9 cellular contexts compared by ENCODE assay signal in genomic region chr7:139230078-139230477, GRCh38. TPM values are rescaled to one million over a fixed set of nuclear protein-coding genes. Genes with fewer than 3 reads are reported as not detected.
DNase-seq lines count a peak whose midpoint lies in the region; ATAC-seq and TF ChIP-seq lines count a peak whose summit lies in the region.
"Had no signal": no experiment of that assay in that cellular context is flagged by ENCODE, and none has a peak within 500 bp of the region (broad histone marks: within the 10 kb centered on the region; RNA-seq: fewer than 3 reads in every experiment).

No MANE protein-coding gene starts in this region.

- peak overlapping the region; percentile 92 to 100 (median 100) for H3K4me3 Mint-ChIP-seq in naive B cell

- H3K27me3 ChIP-seq in breast epithelium = no peaks in the 10 kb centered on the region

- TF ChIP-seq POLR2A in breast epithelium (IDR thresholded peaks at IDR 0.05) = no peak

- H3K4me3 ChIP-seq in AG04449 (ENCODE audit: low read depth, low read length) = peak overlapping the region; percentile 97; the same call in 1 of the 2 replicates
- H3K4me3 ChIP-seq in breast epithelium = peak overlapping the region in 2 of 3 donors; percentile 96 to 100

- peaks cover 0 to 6% (median 0%) of the 10 kb centered on the region in 3 donors for H3K27me3 Mint-ChIP-seq in naive B cell

- intact Hi-C loops in breast epithelium (cut with DNase I; ENCODE audit: low total_unique reads) = no loop called here

- H3K9me3 Mint-ChIP-seq in naive B cell = no peaks in the 10 kb centered on the region

- H3K36me3 ChIP-seq in breast epithelium = no peaks in the 10 kb centered on the region

- peaks cover 0 to 9% of the 10 kb centered on the region in 2 donors for H3K36me3 Mint-ChIP-seq in naive B cell

- DNase-seq in AG04449 (ENCODE audit: low read depth, low spot score) (no peak), HuH-7.5 (ENCODE audit: low spot score) (peak; percentile 30), breast epithelium (ENCODE audit: low spot score in 2 of 2) (no peak), naive B cell (no peak), NCI-H187 (lab: John Stamatoyannopoulos, UW) (no peak), DMS79 treated with DMSO at 0.1 percent for 48 hours (lab: John Stamatoyannopoulos, UW) (no peak)
- DNase-seq: activated CD4-positive, alpha-beta T cell treated with anti-CD3 and anti-CD28 coated beads, Interleukin-2, amount 50 U/mL, for 4 hours had no signal

- peak overlapping the region in 5 of 6 donors; percentile 1 to 99 (median 77) for H3K27ac Mint-ChIP-seq in naive B cell

- H3K27ac ChIP-seq in breast epithelium = peak overlapping the region; percentile 93 to 99

- ATAC-seq in naive B cell (ENCODE audit: low read depth in 2 of 2) (no peak), HG03342 (IDR thresholded peaks at IDR 0.05; ENCODE audit: unreplicated experiment) (no peak), GM18870 (IDR thresholded peaks at IDR 0.05; ENCODE audit: unreplicated experiment) (no peak)

- TF ChIP-seq CTCF in AG04449 (IDR thresholded peaks at IDR 0.05; ENCODE audit: insufficient read depth, low read length, missing control alignments) (no peak), breast epithelium (IDR thresholded peaks at IDR 0.05) (no peak)

- no peaks in the 10 kb centered on the region for H3K4me1 ChIP-seq in breast epithelium

- peaks cover 16 to 19% (median 18%) of the 10 kb centered on the region in 3 donors for H3K4me1 Mint-ChIP-seq in naive B cell

- POLR2A ChIA-PET in AG04449 (lab: Yijun Ruan, JAX) = no interaction called here

- CTCF ChIA-PET in AG04449 (lab: Yijun Ruan, JAX) = no interaction called here

- no peaks in the 10 kb centered on the region for H3K9me3 ChIP-seq in breast epithelium

RNA-seq across cellular contexts. Expression of gene UBN2, which starts 1.0 kb away (rescaled TPM):
- 10 to 100 TPM; 12.8 to 26.8 (median 20.0) TPM for total RNA-seq in breast epithelium
- polyA plus RNA-seq in naive B cell (ENCODE audit: low read depth in 6 of 6) = 1 to 10 TPM in 5 of 6 donors, not detected in 1; 2.4 to 5.4 (median 3.0) TPM
